Comparison of ENCODE assay signal across 11 cellular contexts in the genomic region with DNA sequence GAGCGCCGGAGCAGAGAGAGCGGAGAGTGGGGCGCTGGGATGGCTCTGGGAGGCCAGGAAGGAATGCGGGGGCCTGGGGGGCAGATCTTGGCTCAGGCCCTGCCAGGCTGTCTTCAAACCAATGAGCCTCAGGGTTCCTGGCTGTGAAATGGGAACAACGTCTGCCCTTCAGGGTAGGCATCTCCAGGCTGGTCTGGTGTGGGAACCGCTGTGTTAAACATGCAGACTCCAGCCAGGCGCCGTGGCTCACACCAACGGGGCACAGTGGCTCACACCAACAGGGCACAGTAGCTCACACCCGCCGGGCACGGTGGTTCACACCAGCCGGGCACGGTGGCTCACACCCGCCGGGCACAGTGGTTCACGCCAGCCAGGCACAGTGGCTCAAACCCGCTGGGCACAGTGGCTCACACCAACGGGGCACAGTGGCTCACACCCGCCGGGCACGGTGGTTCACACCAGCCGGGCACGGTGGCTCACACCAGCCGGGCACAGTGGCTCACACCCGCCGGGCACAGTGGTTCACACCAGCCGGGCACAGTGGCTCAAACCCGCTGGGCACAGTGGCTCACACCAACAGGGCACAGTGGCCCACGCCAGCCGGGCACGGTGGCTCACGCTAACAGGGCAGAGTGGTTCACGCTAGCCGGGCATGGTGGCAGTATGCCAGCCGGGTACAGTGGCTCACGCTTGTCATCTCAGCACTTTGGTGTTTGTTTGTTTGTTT. TPM values are rescaled to one million over a fixed set of nuclear protein-coding genes. Genes with fewer than 3 reads are reported as not detected.
A peak's percentile ranks its signal among the peaks of the same experiment; 100 is the strongest.
DNase-seq lines count a peak whose midpoint lies in the region; ATAC-seq, FAIRE-seq and TF ChIP-seq lines count a peak whose summit lies in the region.
"Had no signal": no experiment of that assay in that cellular context is flagged by ENCODE, and none has a peak within 500 bp of the region (broad histone marks: within the 10 kb centered on the region; RNA-seq: fewer than 3 reads in every experiment).

No MANE protein-coding gene starts in this region.

- no peak for FAIRE-seq in HepG2 (lab: Jason Lieb, UNC)

- H3K4me1 ChIP-seq in heart left ventricle (peaks cover 0 to 14% (median 7%) of the 10 kb centered on the region in 12 donors), HepG2 (ENCODE audit: insufficient read depth, low read length) (peaks cover 51% of the 10 kb centered on the region), tibial artery (peaks cover 0 to 13% (median 10%) of the 10 kb centered on the region in 4 donors)

- TF ChIP-seq POLR2A in heart left ventricle (IDR thresholded peaks at IDR 0.05) (no peak), HepG2 (IDR thresholded peaks at IDR 0.05; ENCODE audit: insufficient read depth in 1 of 2, low read depth in 2 of 2, low read length in 2 of 2) (no peak)

- H3K9me3 ChIP-seq in heart left ventricle (no peaks in the 10 kb centered on the region), HepG2 (ENCODE audit: low read length) (no peaks in the 10 kb centered on the region), tibial artery (no peaks in the 10 kb centered on the region)

- DNase-seq in heart left ventricle = no peak
- DNase-seq in Right ventricle myocardium inferior (ENCODE audit: missing footprints) = no peak
- DNase-seq in MCF 10A (ENCODE audit: unreplicated experiment) = no peak
- DNase-seq in HepG2 (ENCODE audit: low spot score) = no peak
- DNase-seq in tibial artery = no peak
- DNase-seq in activated T-helper 2 cell treated with anti-CD3 and anti-CD28 coated beads, Interferon-gamma antibody, Interleukin-2, Interleukin-4, amounts not matched to agents 10 μg/mL and 5 μg/mL and 100 μg/mL, durations not matched to agents 14 hours and 24 hours and 36 hours (ENCODE audit: low spot score) = no peak
- DNase-seq: NK-92 treated with Interleukin-12 subunit alpha and Interleukin-12 subunit beta, amount 100 ng/mL, for 24 hours had no signal

- 78 to 85% (median 81%) methylated on average over 23 to 38 of the region's 38 CpGs for WGBS in heart left ventricle, 4 donors
- WGBS in HepG2 (ENCODE audit: low lambda C conversion rate) = 83% methylated on average over 18 of the region's 38 CpGs

- no peak overlapping the region for H3K9ac ChIP-seq in HepG2 (ENCODE audit: insufficient read depth, low read depth, low read length)

- peaks cover 12% of the 10 kb centered on the region for H3K27me3 Mint-ChIP-seq in MCF 10A (ENCODE audit: insufficient read depth, unreplicated experiment)
- H3K27me3 Mint-ChIP-seq in activated T-helper 2 cell treated with anti-CD3 and anti-CD28 coated beads, Interferon-gamma antibody, Interleukin-2, Interleukin-4, amounts not matched to agents 10 μg/mL and 5 μg/mL and 100 μg/mL, durations not matched to agents 14 hours and 24 hours and 36 hours (ENCODE audit: low read depth) = peaks cover 19% of the 10 kb centered on the region

- POLR2A ChIA-PET in MCF 10A (lab: Yijun Ruan, JAX) (interaction anchor here (0.6 to 1.5 kb wide), 3 partner anchors 9 to 10 kb away, joined by 3 read pairs; no protein-coding TSS in a partner anchor), HepG2 (lab: Yijun Ruan, JAX) (interaction anchor here (2.2 kb wide), 1 partner anchor 41 kb away, joined by 5 read pairs; no protein-coding TSS in a partner anchor)

- TF ChIP-seq EP300 in HepG2 (IDR thresholded peaks at IDR 0.05; ENCODE audit: low read depth in 2 of 2, low read length in 2 of 2) = no peak
- no peak for TF ChIP-seq EP300 in HepG2 (CRISPR knock-in tag; IDR thresholded peaks at IDR 0.05; ENCODE audit: borderline replicate concordance)

- H3K4me2 ChIP-seq in HepG2 (ENCODE audit: low read depth, low read length) = peak overlapping the region; percentile 75

- no TSS peak for BruUV-seq in MCF 10A (replicated peaks; lab: Mats Ljungman, UMichigan)
- no TSS peak for BruUV-seq in HepG2 (replicated peaks; lab: Mats Ljungman, UMichigan)

- CTCF ChIA-PET in MCF 10A (lab: Yijun Ruan, JAX) = interaction anchor here (0.6 kb wide), 1 partner anchor 1429 kb away, joined by 5 read pairs; no protein-coding TSS in a partner anchor
- CTCF ChIA-PET in HepG2 (lab: Yijun Ruan, JAX; ENCODE audit: low intra/inter-chr PET ratio, low total read pairs) = no interaction called here

- in situ Hi-C loops in HepG2 (cut with HindIII; ENCODE audit: extremely low pct_ligation_motif_present, low pct_unique_long_range_greater_than_20kb) = no loop called here

- H3K9me3 Mint-ChIP-seq in MCF 10A (ENCODE audit: unreplicated experiment) = no peaks in the 10 kb centered on the region
- no peaks in the 10 kb centered on the region for H3K9me3 Mint-ChIP-seq in activated T-helper 2 cell treated with anti-CD3 and anti-CD28 coated beads, Interferon-gamma antibody, Interleukin-2, Interleukin-4, amounts not matched to agents 10 μg/mL and 5 μg/mL and 100 μg/mL, durations not matched to agents 14 hours and 24 hours and 36 hours
- H3K9me3 Mint-ChIP-seq: T-helper 1 cell treated with Interleukin-12 subunit alpha and Interleukin-12 subunit beta and Interleukin-4 antibody, amounts not matched to agents 30 μg/mL and 1 μg/mL, for 36 hours had no signal

- H2AFZ ChIP-seq in HepG2 (ENCODE audit: low read length) = no peak overlapping the region

- no peak for TF ChIP-seq CTCF in heart left ventricle (IDR thresholded peaks at IDR 0.05)
- TF ChIP-seq CTCF in MCF 10A (IDR thresholded peaks at IDR 0.05; ENCODE audit: unreplicated experiment) = no peak
- TF ChIP-seq CTCF in HepG2 (CRISPR knock-in tag; IDR thresholded peaks at IDR 0.05) = no peak
- TF ChIP-seq CTCF in tibial artery (IDR thresholded peaks at IDR 0.05) = no peak

- H3K36me3 Mint-ChIP-seq in MCF 10A (ENCODE audit: insufficient read depth, unreplicated experiment) = peaks cover 7% of the 10 kb centered on the region
- no peaks in the 10 kb centered on the region for H3K36me3 Mint-ChIP-seq in activated T-helper 2 cell treated with anti-CD3 and anti-CD28 coated beads, Interferon-gamma antibody, Interleukin-2, Interleukin-4, amounts not matched to agents 10 μg/mL and 5 μg/mL and 100 μg/mL, durations not matched to agents 14 hours and 24 hours and 36 hours (ENCODE audit: low read depth)

- H3K27ac Mint-ChIP-seq in MCF 10A (ENCODE audit: low read depth, unreplicated experiment) = no peak overlapping the region
- no peak overlapping the region for H3K27ac Mint-ChIP-seq in activated T-helper 2 cell treated with anti-CD3 and anti-CD28 coated beads, Interferon-gamma antibody, Interleukin-2, Interleukin-4, amounts not matched to agents 10 μg/mL and 5 μg/mL and 100 μg/mL, durations not matched to agents 14 hours and 24 hours and 36 hours
- H3K27ac Mint-ChIP-seq: T-helper 1 cell treated with Interleukin-12 subunit alpha and Interleukin-12 subunit beta and Interleukin-4 antibody, amounts not matched to agents 30 μg/mL and 1 μg/mL, for 36 hours had no signal

- peak overlapping the region; percentile 58 for H3K4me3 Mint-ChIP-seq in MCF 10A (ENCODE audit: unreplicated experiment)
- no peak overlapping the region for H3K4me3 Mint-ChIP-seq in activated T-helper 2 cell treated with anti-CD3 and anti-CD28 coated beads, Interferon-gamma antibody, Interleukin-2, Interleukin-4, amounts not matched to agents 10 μg/mL and 5 μg/mL and 100 μg/mL, durations not matched to agents 14 hours and 24 hours and 36 hours (ENCODE audit: low read depth)
- H3K4me3 Mint-ChIP-seq: T-helper 1 cell treated with Interleukin-12 subunit alpha and Interleukin-12 subunit beta and Interleukin-4 antibody, amounts not matched to agents 30 μg/mL and 1 μg/mL, for 36 hours had no signal

- H4K20me1 ChIP-seq in HepG2 (ENCODE audit: insufficient read depth, low read length) = no peaks in the 10 kb centered on the region

- H3K27me3 ChIP-seq in heart left ventricle = peaks cover 0 to 40% (median 13%) of the 10 kb centered on the region in 9 donors
- H3K27me3 ChIP-seq in HepG2 (ENCODE audit: control insufficient read depth in 1 of 2, insufficient read depth in 2 of 2, low read length in 2 of 2) = no peaks in the 10 kb centered on the region; a peak in 1 of 5 replicates
- peaks cover 0 to 73% of the 10 kb centered on the region in 2 donors for H3K27me3 ChIP-seq in tibial artery

- intact Hi-C loops in heart left ventricle (cut with DNase I) = no loop called here
- intact Hi-C loops in Right ventricle myocardium inferior (cut with DNase I) = no loop called here
- intact Hi-C loops in MCF 10A (cut with micrococcal nuclease) = no loop called here
- intact Hi-C loops in HepG2 (cut with micrococcal nuclease; ENCODE audit: unreplicated experiment) = no loop called here
- intact Hi-C loops in tibial artery (cut with DNase I; ENCODE audit: low total_unique reads) = no loop called here
- intact Hi-C loops in activated T-helper 2 cell treated with anti-CD3 and anti-CD28 coated beads, Interferon-gamma antibody, Interleukin-2, Interleukin-4, amounts not matched to agents 10 μg/mL and 5 μg/mL and 100 μg/mL, durations not matched to agents 14 hours and 24 hours and 36 hours (cut with micrococcal nuclease) = no loop called here

- no peak for TF ChIP-seq RAD21 in HepG2 (CRISPR knock-in tag; IDR thresholded peaks at IDR 0.05)

- no peak for ATAC-seq in heart left ventricle
- no peak for ATAC-seq in Right ventricle myocardium inferior
- no peak for ATAC-seq in HepG2
- ATAC-seq in GM18502 (IDR thresholded peaks at IDR 0.05; ENCODE audit: poor library complexity, unreplicated experiment) = no peak
- ATAC-seq in GM21717 (IDR thresholded peaks at IDR 0.05; ENCODE audit: unreplicated experiment) = no peak

- H3K36me3 ChIP-seq in heart left ventricle = no peaks in the 10 kb centered on the region
- H3K36me3 ChIP-seq in HepG2 (replicated peaks in 1 of 2; ENCODE audit: control insufficient read depth in 1 of 2, insufficient read depth in 2 of 2, low read length in 2 of 2) = no peaks in the 10 kb centered on the region
- no peaks in the 10 kb centered on the region for H3K36me3 ChIP-seq in tibial artery

- H3K4me3 ChIP-seq in heart left ventricle = peak overlapping the region in 10 of 12 donors; percentile 30 to 60 (median 50)
- peak overlapping the region in 2 of 3 experiments; percentile 48 to 71; a peak in 3 of 6 replicates for H3K4me3 ChIP-seq in HepG2 (replicated peaks in 1 of 3; ENCODE audit: insufficient read depth in 1 of 3, low read depth in 2 of 3, low read length in 3 of 3)
- peak overlapping the region; percentile 2 to 47 for H3K4me3 ChIP-seq in tibial artery

- peaks cover 6% of the 10 kb centered on the region for H3K4me1 Mint-ChIP-seq in MCF 10A (ENCODE audit: insufficient read depth, unreplicated experiment)
- H3K4me1 Mint-ChIP-seq in activated T-helper 2 cell treated with anti-CD3 and anti-CD28 coated beads, Interferon-gamma antibody, Interleukin-2, Interleukin-4, amounts not matched to agents 10 μg/mL and 5 μg/mL and 100 μg/mL, durations not matched to agents 14 hours and 24 hours and 36 hours (ENCODE audit: low read depth) = no peaks in the 10 kb centered on the region

- H3K27ac ChIP-seq in heart left ventricle = no peak overlapping the region
- H3K27ac ChIP-seq in HepG2 (ENCODE audit: extremely low read length, insufficient read depth, low read length) = no peak overlapping the region
- no peak overlapping the region for H3K27ac ChIP-seq in tibial artery
- H3K27ac ChIP-seq: HL-60 had no signal

- no peaks in the 10 kb centered on the region for H3K79me2 ChIP-seq in HepG2 (ENCODE audit: insufficient read depth, low read length)

RNA-seq across cellular contexts. Expression of gene EFNA2, which starts 40.1 kb away (rescaled TPM):
- not detected for total RNA-seq in heart left ventricle
- polyA plus RNA-seq in heart left ventricle = not detected
- total RNA-seq in Right ventricle myocardium inferior = not detected
- total RNA-seq in MCF 10A (2022) = not detected in 2 replicates
- total RNA-seq in HepG2 (2016; rRNA removed; fragmentation: Illumina TruSeq; extraction: Trizol) = 4.3 and 9.9 TPM in 2 replicates
- 15.0 and 18.4 TPM in 2 replicates for total RNA-seq in HepG2 (2016; cell fraction: cytosol; rRNA removed; fragmentation: Illumina TruSeq; extraction: Trizol; ENCODE audit: low read depth)
- 5.2 and 11.1 TPM in 2 replicates for total RNA-seq in HepG2 (2016; cell fraction: insoluble cytoplasmic fraction; rRNA removed; fragmentation: Illumina TruSeq; extraction: Trizol)
- total RNA-seq in HepG2 (2016; cell fraction: membrane; rRNA removed; fragmentation: Illumina TruSeq; extraction: Trizol) = 27.1 and 33.2 TPM in 2 replicates
- total RNA-seq in HepG2 (2016; cell fraction: nucleus; rRNA removed; fragmentation: Illumina TruSeq; extraction: Trizol) = 3.7 and 6.5 TPM in 2 replicates
- 6.0 and 11.1 TPM in 2 replicates for polyA plus RNA-seq in HepG2 (2011; rRNA removed)
- 7.3 and 14.1 TPM in 2 replicates for polyA plus RNA-seq in HepG2 (2011; cell fraction: cytosol; rRNA removed)
- polyA plus RNA-seq in HepG2 (2011; cell fraction: nucleus; rRNA removed) = 17.9 and 19.5 TPM in 2 replicates
- polyA plus RNA-seq in HepG2 (2012) = 6.4 and 6.8 TPM in 2 replicates
- polyA plus RNA-seq in HepG2 (2016; cell fraction: cytosol; fragmentation: Illumina TruSeq; extraction: Trizol; ENCODE audit: low read depth) = 17.9 and 19.1 TPM in 2 replicates
- polyA plus RNA-seq in HepG2 (2016; cell fraction: insoluble cytoplasmic fraction; fragmentation: Illumina TruSeq; extraction: Trizol; ENCODE audit: low read depth) = 7.9 and 11.2 TPM in 2 replicates
- polyA plus RNA-seq in HepG2 (2016; cell fraction: membrane; fragmentation: Illumina TruSeq; extraction: Trizol; ENCODE audit: low read depth) = 27.7 and 33.0 TPM in 2 replicates
- polyA plus RNA-seq in HepG2 (2016; cell fraction: nucleus; fragmentation: Illumina TruSeq; extraction: Trizol; ENCODE audit: insufficient read depth, low read depth) = 11.7 and 13.4 TPM in 2 replicates
- polyA minus RNA-seq in HepG2 (2011; rRNA and poly(A)+ RNA removed; ENCODE audit: low replicate concordance) = 0.28 and 20.0 TPM in 2 replicates
- 23.0 and 23.8 TPM in 2 replicates for polyA minus RNA-seq in HepG2 (2011; cell fraction: cytosol; rRNA and poly(A)+ RNA removed)
- 2.8 and 4.2 TPM in 2 replicates for polyA minus RNA-seq in HepG2 (2011; cell fraction: nucleus; rRNA and poly(A)+ RNA removed)
- total RNA-seq in activated T-helper 2 cell treated with anti-CD3 and anti-CD28 coated beads, Interferon-gamma antibody, Interleukin-2, Interleukin-4, amounts not matched to agents 10 μg/mL and 5 μg/mL and 100 μg/mL, durations not matched to agents 14 hours and 24 hours and 36 hours = not detected in 2 replicates

RNA-seq across cellular contexts. Expression of gene FAM174C, which starts 50.4 kb away (rescaled TPM):
- total RNA-seq in heart left ventricle = 10 to 100 TPM; 11.6 to 46.7 (median 18.7) TPM
- polyA plus RNA-seq in heart left ventricle = 10 to 100 TPM; 23.8 to 56.4 TPM
- total RNA-seq in Right ventricle myocardium inferior = 13.1 TPM
- total RNA-seq in MCF 10A (2022) = 71.0 and 85.2 TPM in 2 replicates
- total RNA-seq in HepG2 (2016; rRNA removed; fragmentation: Illumina TruSeq; extraction: Trizol) = 21.9 and 31.3 TPM in 2 replicates
- 67.5 and 90.2 TPM in 2 replicates for total RNA-seq in HepG2 (2016; cell fraction: cytosol; rRNA removed; fragmentation: Illumina TruSeq; extraction: Trizol; ENCODE audit: low read depth)
- total RNA-seq in HepG2 (2016; cell fraction: insoluble cytoplasmic fraction; rRNA removed; fragmentation: Illumina TruSeq; extraction: Trizol) = 14.2 and 28.2 TPM in 2 replicates
- total RNA-seq in HepG2 (2016; cell fraction: membrane; rRNA removed; fragmentation: Illumina TruSeq; extraction: Trizol) = 57.9 and 74.3 TPM in 2 replicates
- total RNA-seq in HepG2 (2016; cell fraction: nucleus; rRNA removed; fragmentation: Illumina TruSeq; extraction: Trizol) = 18.6 and 22.9 TPM in 2 replicates
- polyA plus RNA-seq in HepG2 (2011; rRNA removed) = 19.5 and 21.2 TPM in 2 replicates
- polyA plus RNA-seq in HepG2 (2011; cell fraction: cytosol; rRNA removed) = 21.0 and 42.4 TPM in 2 replicates
- 45.8 and 49.4 TPM in 2 replicates for polyA plus RNA-seq in HepG2 (2011; cell fraction: nucleus; rRNA removed)
- 14.1 and 18.2 TPM in 2 replicates for polyA plus RNA-seq in HepG2 (2012)
- 104 and 136 TPM in 2 replicates for polyA plus RNA-seq in HepG2 (2016; cell fraction: cytosol; fragmentation: Illumina TruSeq; extraction: Trizol; ENCODE audit: low read depth)
- 24.1 and 30.7 TPM in 2 replicates for polyA plus RNA-seq in HepG2 (2016; cell fraction: insoluble cytoplasmic fraction; fragmentation: Illumina TruSeq; extraction: Trizol; ENCODE audit: low read depth)
- polyA plus RNA-seq in HepG2 (2016; cell fraction: membrane; fragmentation: Illumina TruSeq; extraction: Trizol; ENCODE audit: low read depth) = 78.9 and 88.8 TPM in 2 replicates
- polyA plus RNA-seq in HepG2 (2016; cell fraction: nucleus; fragmentation: Illumina TruSeq; extraction: Trizol; ENCODE audit: insufficient read depth, low read depth) = 43.0 and 56.8 TPM in 2 replicates
- 15.5 and 24.8 TPM in 2 replicates for polyA minus RNA-seq in HepG2 (2011; rRNA and poly(A)+ RNA removed; ENCODE audit: low replicate concordance)
- polyA minus RNA-seq in HepG2 (2011; cell fraction: cytosol; rRNA and poly(A)+ RNA removed) = 9.4 and 11.7 TPM in 2 replicates
- 6.5 and 6.8 TPM in 2 replicates for polyA minus RNA-seq in HepG2 (2011; cell fraction: nucleus; rRNA and poly(A)+ RNA removed)
- total RNA-seq in activated T-helper 2 cell treated with anti-CD3 and anti-CD28 coated beads, Interferon-gamma antibody, Interleukin-2, Interleukin-4, amounts not matched to agents 10 μg/mL and 5 μg/mL and 100 μg/mL, durations not matched to agents 14 hours and 24 hours and 36 hours = 91.7 and 99.4 TPM in 2 replicates

RNA-seq across cellular contexts. Expression of gene CIRBP, which starts 56.6 kb away (rescaled TPM):
- total RNA-seq in heart left ventricle (100 to 1,000 TPM; 149 to 425 (median 269) TPM), Right ventricle myocardium inferior (219 TPM), MCF 10A (2022) (316 and 362 TPM in 2 replicates), HepG2 (2016; rRNA removed; fragmentation: Illumina TruSeq; extraction: Trizol) (133 and 135 TPM in 2 replicates)
- polyA plus RNA-seq in heart left ventricle (100 to 1,000 TPM; 217 to 282 TPM), HepG2 (2011; rRNA removed) (140 and 177 TPM in 2 replicates)
- total RNA-seq in HepG2 (2016; cell fraction: cytosol; rRNA removed; fragmentation: Illumina TruSeq; extraction: Trizol; ENCODE audit: low read depth) = 96.6 and 116 TPM in 2 replicates
- total RNA-seq in HepG2 (2016; cell fraction: insoluble cytoplasmic fraction; rRNA removed; fragmentation: Illumina TruSeq; extraction: Trizol) = 122 and 153 TPM in 2 replicates
- total RNA-seq in HepG2 (2016; cell fraction: membrane; rRNA removed; fragmentation: Illumina TruSeq; extraction: Trizol) = 83.7 and 88.2 TPM in 2 replicates
- 100 and 108 TPM in 2 replicates for total RNA-seq in HepG2 (2016; cell fraction: nucleus; rRNA removed; fragmentation: Illumina TruSeq; extraction: Trizol)
- 120 and 152 TPM in 2 replicates for polyA plus RNA-seq in HepG2 (2011; cell fraction: cytosol; rRNA removed)
- polyA plus RNA-seq in HepG2 (2011; cell fraction: nucleus; rRNA removed) = 887 and 1,037 TPM in 2 replicates
- 154 and 221 TPM in 2 replicates for polyA plus RNA-seq in HepG2 (2012)
- 39.2 and 45.5 TPM in 2 replicates for polyA plus RNA-seq in HepG2 (2016; cell fraction: cytosol; fragmentation: Illumina TruSeq; extraction: Trizol; ENCODE audit: low read depth)
- 156 and 182 TPM in 2 replicates for polyA plus RNA-seq in HepG2 (2016; cell fraction: insoluble cytoplasmic fraction; fragmentation: Illumina TruSeq; extraction: Trizol; ENCODE audit: low read depth)
- 63.6 and 72.0 TPM in 2 replicates for polyA plus RNA-seq in HepG2 (2016; cell fraction: membrane; fragmentation: Illumina TruSeq; extraction: Trizol; ENCODE audit: low read depth)
- polyA plus RNA-seq in HepG2 (2016; cell fraction: nucleus; fragmentation: Illumina TruSeq; extraction: Trizol; ENCODE audit: insufficient read depth, low read depth) = 293 and 318 TPM in 2 replicates
- 38.8 and 49.7 TPM in 2 replicates for polyA minus RNA-seq in HepG2 (2011; rRNA and poly(A)+ RNA removed; ENCODE audit: low replicate concordance)
- 32.8 and 38.9 TPM in 2 replicates for polyA minus RNA-seq in HepG2 (2011; cell fraction: cytosol; rRNA and poly(A)+ RNA removed)
- polyA minus RNA-seq in HepG2 (2011; cell fraction: nucleus; rRNA and poly(A)+ RNA removed) = 106 and 131 TPM in 2 replicates
- total RNA-seq in activated T-helper 2 cell treated with anti-CD3 and anti-CD28 coated beads, Interferon-gamma antibody, Interleukin-2, Interleukin-4, amounts not matched to agents 10 μg/mL and 5 μg/mL and 100 μg/mL, durations not matched to agents 14 hours and 24 hours and 36 hours = 214 and 226 TPM in 2 replicates

RNA-seq across cellular contexts. Expression of gene NDUFS7, which starts 58.0 kb away (rescaled TPM):
- total RNA-seq in heart left ventricle = 100 to 1,000 TPM; 205 to 717 (median 336) TPM
- polyA plus RNA-seq in heart left ventricle = 100 to 1,000 TPM; 251 to 634 TPM
- total RNA-seq in Right ventricle myocardium inferior = 443 TPM
- 135 and 137 TPM in 2 replicates for total RNA-seq in MCF 10A (2022)
- 41.9 and 66.9 TPM in 2 replicates for total RNA-seq in HepG2 (2016; rRNA removed; fragmentation: Illumina TruSeq; extraction: Trizol)
- 18.8 and 21.5 TPM in 2 replicates for total RNA-seq in HepG2 (2016; cell fraction: cytosol; rRNA removed; fragmentation: Illumina TruSeq; extraction: Trizol; ENCODE audit: low read depth)
- 44.6 and 65.2 TPM in 2 replicates for total RNA-seq in HepG2 (2016; cell fraction: insoluble cytoplasmic fraction; rRNA removed; fragmentation: Illumina TruSeq; extraction: Trizol)
- 20.5 and 26.2 TPM in 2 replicates for total RNA-seq in HepG2 (2016; cell fraction: membrane; rRNA removed; fragmentation: Illumina TruSeq; extraction: Trizol)
- total RNA-seq in HepG2 (2016; cell fraction: nucleus; rRNA removed; fragmentation: Illumina TruSeq; extraction: Trizol) = 38.7 and 47.0 TPM in 2 replicates
- polyA plus RNA-seq in HepG2 (2011; rRNA removed) = 34.3 and 39.2 TPM in 2 replicates
- polyA plus RNA-seq in HepG2 (2011; cell fraction: cytosol; rRNA removed) = 40.7 and 105 TPM in 2 replicates
- polyA plus RNA-seq in HepG2 (2011; cell fraction: nucleus; rRNA removed) = 81.3 and 103 TPM in 2 replicates
- 23.8 and 33.4 TPM in 2 replicates for polyA plus RNA-seq in HepG2 (2012)
- 23.8 and 28.5 TPM in 2 replicates for polyA plus RNA-seq in HepG2 (2016; cell fraction: cytosol; fragmentation: Illumina TruSeq; extraction: Trizol; ENCODE audit: low read depth)
- 44.9 and 52.6 TPM in 2 replicates for polyA plus RNA-seq in HepG2 (2016; cell fraction: insoluble cytoplasmic fraction; fragmentation: Illumina TruSeq; extraction: Trizol; ENCODE audit: low read depth)
- 17.9 and 21.2 TPM in 2 replicates for polyA plus RNA-seq in HepG2 (2016; cell fraction: membrane; fragmentation: Illumina TruSeq; extraction: Trizol; ENCODE audit: low read depth)
- 72.2 and 84.5 TPM in 2 replicates for polyA plus RNA-seq in HepG2 (2016; cell fraction: nucleus; fragmentation: Illumina TruSeq; extraction: Trizol; ENCODE audit: insufficient read depth, low read depth)
- polyA minus RNA-seq in HepG2 (2011; rRNA and poly(A)+ RNA removed; ENCODE audit: low replicate concordance) = 40.5 and 74.3 TPM in 2 replicates
- polyA minus RNA-seq in HepG2 (2011; cell fraction: cytosol; rRNA and poly(A)+ RNA removed) = 34.4 and 46.1 TPM in 2 replicates
- 8.9 and 9.0 TPM in 2 replicates for polyA minus RNA-seq in HepG2 (2011; cell fraction: nucleus; rRNA and poly(A)+ RNA removed)
- 88.7 and 104 TPM in 2 replicates for total RNA-seq in activated T-helper 2 cell treated with anti-CD3 and anti-CD28 coated beads, Interferon-gamma antibody, Interleukin-2, Interleukin-4, amounts not matched to agents 10 μg/mL and 5 μg/mL and 100 μg/mL, durations not matched to agents 14 hours and 24 hours and 36 hours
